In genomic region chr3:25468866-25469319, GRCh38 we compare ENCODE assay signal across 9 cellular contexts. TPM values are rescaled to one million over a fixed set of nuclear protein-coding genes. Genes with fewer than 3 reads are reported as not detected.
DNase-seq lines count a peak whose midpoint lies in the region; ATAC-seq and TF ChIP-seq lines count a peak whose summit lies in the region.
"Had no signal": no experiment of that assay in that cellular context is flagged by ENCODE, and none has a peak within 500 bp of the region (broad histone marks: within the 10 kb centered on the region; RNA-seq: fewer than 3 reads in every experiment).

No MANE protein-coding gene starts in this region.

- H3K9ac ChIP-seq in neural progenitor cell, result no peak overlapping the region

- H3K27me3 ChIP-seq in neural progenitor cell, result no peaks in the 10 kb centered on the region
- H3K27me3 ChIP-seq in uterus, result no peaks in the 10 kb centered on the region

- POLR2A ChIA-PET in WTC11 (lab: Charles Lee), result interaction anchor here (0.6 kb wide), 2 partner anchors 238 to 380 kb away, joined by 4 to 6 read pairs; no protein-coding TSS in a partner anchor

- H3K4me1 ChIP-seq in neural progenitor cell (peaks cover 11% of the 10 kb centered on the region), uterus (peaks cover 0 to 12% of the 10 kb centered on the region in 2 donors)

- H3K4me3 Mint-ChIP-seq in WTC11, result no peak overlapping the region
- no peak overlapping the region for H3K4me3 Mint-ChIP-seq in neural progenitor cell
- H3K4me3 Mint-ChIP-seq in endothelial cell (ENCODE audit: unreplicated experiment), result no peak overlapping the region
- H3K4me3 Mint-ChIP-seq: activated T-helper 17 cell treated with anti-CD3 and anti-CD28 coated beads, Interleukin-2, amount 50 U/mL, for 72 hours had no signal

- H3K27me3 Mint-ChIP-seq in WTC11 (ENCODE audit: low read depth) (no peaks in the 10 kb centered on the region), neural progenitor cell (ENCODE audit: insufficient read depth, low read depth) (peaks cover 2% of the 10 kb centered on the region), endothelial cell (ENCODE audit: unreplicated experiment) (no peaks in the 10 kb centered on the region)

- H3F3A ChIP-seq in neural progenitor cell (ENCODE audit: low read depth), result no peaks in the 10 kb centered on the region

- ATAC-seq in WTC11, result peak; percentile 84
- ATAC-seq in HG02642 (IDR thresholded peaks at IDR 0.05; ENCODE audit: poor library complexity, unreplicated experiment), result no peak
- ATAC-seq: activated T-helper 17 cell treated with anti-CD3 and anti-CD28 coated beads, Interleukin-2, amount 50 U/mL, for 72 hours had no signal

- H3K79me2 ChIP-seq in neural progenitor cell (ENCODE audit: low read depth), result no peaks in the 10 kb centered on the region

- intact Hi-C loops in uterus (cut with DNase I; ENCODE audit: low total_unique reads), result no loop called here

- no peak overlapping the region for H3K4me2 ChIP-seq in neural progenitor cell

- H3K36me3 ChIP-seq in neural progenitor cell (no peaks in the 10 kb centered on the region), uterus (no peaks in the 10 kb centered on the region)

- H3K9me3 ChIP-seq in neural progenitor cell (ENCODE audit: low read depth) (no peaks in the 10 kb centered on the region), uterus (no peaks in the 10 kb centered on the region)

- CTCF ChIA-PET in WTC11 (lab: Charles Lee), result interaction anchor here (1.1 kb wide), 1 partner anchor 41 kb away, joined by 4 read pairs; the partner anchor contains the start of gene RARB

- TF ChIP-seq POLR2A in uterus (IDR thresholded peaks at IDR 0.05), result peak; percentile 3

- no peaks in the 10 kb centered on the region for H3K9me3 Mint-ChIP-seq in WTC11
- no peaks in the 10 kb centered on the region for H3K9me3 Mint-ChIP-seq in neural progenitor cell
- no peaks in the 10 kb centered on the region for H3K9me3 Mint-ChIP-seq in endothelial cell (ENCODE audit: unreplicated experiment)
- H3K9me3 Mint-ChIP-seq: activated T-helper 17 cell treated with anti-CD3 and anti-CD28 coated beads, Interleukin-2, amount 50 U/mL, for 72 hours had no signal

- H3K27ac ChIP-seq in neural progenitor cell (no peak overlapping the region), uterus (peak overlapping the region in 1 of 2 donors; percentile 83)

- no peaks in the 10 kb centered on the region for H3K36me3 Mint-ChIP-seq in WTC11
- H3K36me3 Mint-ChIP-seq in neural progenitor cell, result no peaks in the 10 kb centered on the region
- no peaks in the 10 kb centered on the region for H3K36me3 Mint-ChIP-seq in endothelial cell (ENCODE audit: low read depth, unreplicated experiment)

- no peaks in the 10 kb centered on the region for H4K20me1 ChIP-seq in neural progenitor cell (ENCODE audit: low read depth)

- H3K4me3 ChIP-seq in neural progenitor cell, result no peak overlapping the region
- H3K4me3 ChIP-seq in uterus, result no peak overlapping the region
- H3K4me3 ChIP-seq: SK-N-MC had no signal

- H2AFZ ChIP-seq in neural progenitor cell (replicated peaks), result no peak overlapping the region

- H3K27ac Mint-ChIP-seq in WTC11 (no peak overlapping the region), neural progenitor cell (peak overlapping the region; percentile 60), endothelial cell (ENCODE audit: unreplicated experiment) (no peak overlapping the region)
- H3K27ac Mint-ChIP-seq: activated T-helper 17 cell treated with anti-CD3 and anti-CD28 coated beads, Interleukin-2, amount 50 U/mL, for 72 hours had no signal

- no peak for TF ChIP-seq CTCF in WTC11 (IDR thresholded peaks at IDR 0.05)
- TF ChIP-seq CTCF in neural progenitor cell (IDR thresholded peaks at IDR 0.05), result peak; percentile 31
- TF ChIP-seq CTCF in uterus (IDR thresholded peaks at IDR 0.05), result peak in 3 of 4 experiments; percentile 15 to 44 (median 28)
- no peak for TF ChIP-seq CTCF in endothelial cell (IDR thresholded peaks at IDR 0.05; ENCODE audit: unreplicated experiment)

- DNase-seq in WTC11 (ENCODE audit: low spot score), result peak; percentile 25
- DNase-seq in foreskin melanocyte, result peak; percentile 95
- DNase-seq in neural progenitor cell (ENCODE audit: low spot score), result peak; percentile 32
- peak; percentile 80 to 87 for DNase-seq in uterus
- DNase-seq in NCI-H1105 treated with DMSO at 0.1 percent for 48 hours (lab: John Stamatoyannopoulos, UW), result no peak
- no peak for DNase-seq in endothelial cell (ENCODE audit: low spot score)

- H3K4me1 Mint-ChIP-seq in WTC11, result peaks cover 18% of the 10 kb centered on the region
- peaks cover 38% of the 10 kb centered on the region for H3K4me1 Mint-ChIP-seq in neural progenitor cell
- H3K4me1 Mint-ChIP-seq in endothelial cell (ENCODE audit: unreplicated experiment), result peaks cover 7% of the 10 kb centered on the region
- H3K4me1 Mint-ChIP-seq: activated T-helper 17 cell treated with anti-CD3 and anti-CD28 coated beads, Interleukin-2, amount 50 U/mL, for 72 hours had no signal

TF ChIP-seq in WTC11, 78 proteins besides CTCF, POLR2A, EP300 and RAD21:
- no peak for TF ChIP-seq ZNF671 (CRISPR knock-in tag; IDR thresholded peaks at IDR 0.05)
- no peak for TF ChIP-seq MXD4 (CRISPR knock-in tag; IDR thresholded peaks at IDR 0.05; ENCODE audit: borderline replicate concordance)
- TF ChIP-seq HMGA2 (CRISPR knock-in tag; IDR thresholded peaks at IDR 0.05), result no peak
- TF ChIP-seq, protein P1, sequence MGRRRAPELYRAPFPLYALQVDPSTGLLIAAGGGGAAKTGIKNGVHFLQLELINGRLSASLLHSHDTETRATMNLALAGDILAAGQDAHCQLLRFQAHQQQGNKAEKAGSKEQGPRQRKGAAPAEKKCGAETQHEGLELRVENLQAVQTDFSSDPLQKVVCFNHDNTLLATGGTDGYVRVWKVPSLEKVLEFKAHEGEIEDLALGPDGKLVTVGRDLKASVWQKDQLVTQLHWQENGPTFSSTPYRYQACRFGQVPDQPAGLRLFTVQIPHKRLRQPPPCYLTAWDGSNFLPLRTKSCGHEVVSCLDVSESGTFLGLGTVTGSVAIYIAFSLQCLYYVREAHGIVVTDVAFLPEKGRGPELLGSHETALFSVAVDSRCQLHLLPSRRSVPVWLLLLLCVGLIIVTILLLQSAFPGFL (CRISPR knock-in tag; IDR thresholded peaks at IDR 0.05; ENCODE audit: borderline replicate concordance), result no peak
- TF ChIP-seq, protein P2, sequence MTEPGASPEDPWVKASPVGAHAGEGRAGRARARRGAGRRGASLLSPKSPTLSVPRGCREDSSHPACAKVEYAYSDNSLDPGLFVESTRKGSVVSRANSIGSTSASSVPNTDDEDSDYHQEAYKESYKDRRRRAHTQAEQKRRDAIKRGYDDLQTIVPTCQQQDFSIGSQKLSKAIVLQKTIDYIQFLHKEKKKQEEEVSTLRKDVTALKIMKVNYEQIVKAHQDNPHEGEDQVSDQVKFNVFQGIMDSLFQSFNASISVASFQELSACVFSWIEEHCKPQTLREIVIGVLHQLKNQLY (CRISPR knock-in tag; IDR thresholded peaks at IDR 0.05), result no peak
- no peak for TF ChIP-seq CREB1 (CRISPR knock-in tag; IDR thresholded peaks at IDR 0.05)
- TF ChIP-seq, protein P3, sequence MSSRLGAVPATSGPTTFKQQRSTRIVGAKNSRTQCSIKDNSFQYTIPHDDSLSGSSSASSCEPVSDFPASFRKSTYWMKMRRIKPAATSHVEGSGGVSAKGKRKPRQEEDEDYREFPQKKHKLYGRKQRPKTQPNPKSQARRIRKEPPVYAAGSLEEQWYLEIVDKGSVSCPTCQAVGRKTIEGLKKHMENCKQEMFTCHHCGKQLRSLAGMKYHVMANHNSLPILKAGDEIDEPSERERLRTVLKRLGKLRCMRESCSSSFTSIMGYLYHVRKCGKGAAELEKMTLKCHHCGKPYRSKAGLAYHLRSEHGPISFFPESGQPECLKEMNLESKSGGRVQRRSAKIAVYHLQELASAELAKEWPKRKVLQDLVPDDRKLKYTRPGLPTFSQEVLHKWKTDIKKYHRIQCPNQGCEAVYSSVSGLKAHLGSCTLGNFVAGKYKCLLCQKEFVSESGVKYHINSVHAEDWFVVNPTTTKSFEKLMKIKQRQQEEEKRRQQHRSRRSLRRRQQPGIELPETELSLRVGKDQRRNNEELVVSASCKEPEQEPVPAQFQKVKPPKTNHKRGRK (CRISPR knock-in tag; IDR thresholded peaks at IDR 0.05; ENCODE audit: borderline replicate concordance), result no peak
- TF ChIP-seq, protein P4, sequence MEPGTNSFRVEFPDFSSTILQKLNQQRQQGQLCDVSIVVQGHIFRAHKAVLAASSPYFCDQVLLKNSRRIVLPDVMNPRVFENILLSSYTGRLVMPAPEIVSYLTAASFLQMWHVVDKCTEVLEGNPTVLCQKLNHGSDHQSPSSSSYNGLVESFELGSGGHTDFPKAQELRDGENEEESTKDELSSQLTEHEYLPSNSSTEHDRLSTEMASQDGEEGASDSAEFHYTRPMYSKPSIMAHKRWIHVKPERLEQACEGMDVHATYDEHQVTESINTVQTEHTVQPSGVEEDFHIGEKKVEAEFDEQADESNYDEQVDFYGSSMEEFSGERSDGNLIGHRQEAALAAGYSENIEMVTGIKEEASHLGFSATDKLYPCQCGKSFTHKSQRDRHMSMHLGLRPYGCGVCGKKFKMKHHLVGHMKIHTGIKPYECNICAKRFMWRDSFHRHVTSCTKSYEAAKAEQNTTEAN (CRISPR knock-in tag; IDR thresholded peaks at IDR 0.05), result no peak

RNA-seq across cellular contexts. Expression of gene RARB, which starts 40.8 kb away (rescaled TPM):
- 0.14 TPM in 1 of 3 replicates, not detected in the others for total RNA-seq in WTC11 (2021)
- 1.4 and 1.8 TPM in 2 replicates for total RNA-seq in neural progenitor cell (ENCODE audit: low replicate concordance)
- total RNA-seq in uterus, result 10 to 100 TPM in 3 of 4 donors, 1 to 10 TPM in 1; 6.7 to 63.0 (median 14.5) TPM
- total RNA-seq in endothelial cell (ENCODE audit: unreplicated experiment), result not detected
- total RNA-seq: activated T-helper 17 cell treated with anti-CD3 and anti-CD28 coated beads, Interleukin-2, amount 50 U/mL, for 72 hours had no signal

Comparison
In these comparisons a context has a peak if more than half of its experiments do, and no peak if none do; other contexts are left out.
1. DNase-seq: peak in WTC11 (single experiment), foreskin melanocyte (single experiment), neural progenitor cell (single experiment) and uterus (2 of 2); none in NCI-H1105 treated with DMSO at 0.1 percent for 48 hours (single experiment) and endothelial cell (single experiment).
2. CTCF ChIP-seq: peak in neural progenitor cell (single experiment) and uterus (3 of 4); none in WTC11 (single experiment) and endothelial cell (single experiment).